Comparison of ENCODE assay signal across 1 cellular context in genomic region chr3:12559520-12559919, GRCh38.
TF ChIP-seq lines count a peak whose summit lies in the region.

No MANE protein-coding gene starts in this region.

TF ChIP-seq in A549, 52 proteins besides CTCF, POLR2A, EP300 and RAD21 (continued from another document):
- no peak for TF ChIP-seq HOXB13 (CRISPR knock-in tag; IDR thresholded peaks at IDR 0.05; ENCODE audit: low read depth)
- TF ChIP-seq, protein P1, sequence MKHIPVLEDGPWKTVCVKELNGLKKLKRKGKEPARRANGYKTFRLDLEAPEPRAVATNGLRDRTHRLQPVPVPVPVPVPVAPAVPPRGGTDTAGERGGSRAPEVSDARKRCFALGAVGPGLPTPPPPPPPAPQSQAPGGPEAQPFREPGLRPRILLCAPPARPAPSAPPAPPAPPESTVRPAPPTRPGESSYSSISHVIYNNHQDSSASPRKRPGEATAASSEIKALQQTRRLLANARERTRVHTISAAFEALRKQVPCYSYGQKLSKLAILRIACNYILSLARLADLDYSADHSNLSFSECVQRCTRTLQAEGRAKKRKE (CRISPR knock-in tag; IDR thresholded peaks at IDR 0.05; ENCODE audit: low read depth): no peak
